ENCODE assay signal across 34 cellular contexts in the genomic region with DNA sequence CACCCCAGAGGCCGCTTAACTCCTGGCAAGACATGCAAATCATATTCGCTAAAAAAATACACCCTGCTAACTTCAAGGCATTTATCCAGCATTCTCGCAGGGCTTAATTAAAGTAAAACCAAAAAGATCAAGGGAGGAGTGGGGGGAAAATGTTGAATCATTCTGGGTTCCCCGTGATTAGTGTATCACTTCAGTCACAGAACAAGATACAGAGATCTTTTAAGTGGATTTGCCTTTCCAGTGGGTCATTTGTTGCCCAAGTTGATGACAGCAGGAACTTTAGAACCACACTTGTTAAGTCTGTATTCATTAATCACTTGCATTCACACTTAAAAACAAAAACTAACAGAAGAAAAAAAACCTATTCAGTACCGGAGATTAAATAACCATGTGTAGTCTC. TPM values are rescaled to one million over a fixed set of nuclear protein-coding genes. Genes with fewer than 3 reads are reported as not detected.
A peak's percentile ranks its signal among the peaks of the same experiment; 100 is the strongest.
DNase-seq lines count a peak whose midpoint lies in the region; ATAC-seq, FAIRE-seq and TF ChIP-seq lines count a peak whose summit lies in the region.
"Had no signal": no experiment of that assay in that cellular context is flagged by ENCODE, and none has a peak within 500 bp of the region (broad histone marks: within the 10 kb centered on the region; RNA-seq: fewer than 3 reads in every experiment).

No MANE protein-coding gene starts in this region.

- no peak overlapping the region for H3K4me3 Mint-ChIP-seq in activated CD4-positive, alpha-beta T cell treated with anti-CD3 and anti-CD28 coated beads for 36 hours
- no peak overlapping the region for H3K4me3 Mint-ChIP-seq in natural killer cell
- H3K4me3 Mint-ChIP-seq in natural killer cell treated with Interleukin-12 subunit alpha and Interleukin-12 subunit beta and Interleukin-15 and Interleukin-18, amount 100 ng/mL, for 72 hours: no peak overlapping the region
- H3K4me3 Mint-ChIP-seq: CD4-positive, CD25-positive, alpha-beta regulatory T cell; naive B cell had no signal

- no peak for TF ChIP-seq CTCF in natural killer cell (IDR thresholded peaks at IDR 0.05)

- no peak for FAIRE-seq in HTR-8/SVneo (lab: Jason Lieb, UNC)
- FAIRE-seq: A204.1 had no signal

- intact Hi-C loops in activated CD4-positive, alpha-beta T cell treated with anti-CD3 and anti-CD28 coated beads for 36 hours (cut with DNase I, micrococcal nuclease): no loop called here
- intact Hi-C loops in natural killer cell (cut with micrococcal nuclease): no loop called here

- peaks cover 45% of the 10 kb centered on the region for H3K4me1 Mint-ChIP-seq in activated CD4-positive, alpha-beta T cell treated with anti-CD3 and anti-CD28 coated beads for 36 hours
- peaks cover 21 to 27% of the 10 kb centered on the region in 2 donors for H3K4me1 Mint-ChIP-seq in natural killer cell
- peaks cover 0 to 10% of the 10 kb centered on the region in 2 donors for H3K4me1 Mint-ChIP-seq in natural killer cell treated with Interleukin-12 subunit alpha and Interleukin-12 subunit beta and Interleukin-15 and Interleukin-18, amount 100 ng/mL, for 72 hours (ENCODE audit: low read depth in 2 of 2)

- no peaks in the 10 kb centered on the region for H3K9me3 Mint-ChIP-seq in activated CD4-positive, alpha-beta T cell treated with anti-CD3 and anti-CD28 coated beads for 36 hours (ENCODE audit: low read depth)
- H3K9me3 Mint-ChIP-seq in natural killer cell: no peaks in the 10 kb centered on the region
- no peaks in the 10 kb centered on the region for H3K9me3 Mint-ChIP-seq in natural killer cell treated with Interleukin-12 subunit alpha and Interleukin-12 subunit beta and Interleukin-15 and Interleukin-18, amount 100 ng/mL, for 72 hours
- H3K9me3 Mint-ChIP-seq: CD4-positive, CD25-positive, alpha-beta regulatory T cell; naive B cell had no signal

- CTCF ChIA-PET in activated CD4-positive, alpha-beta T cell treated with anti-CD3 and anti-CD28 coated beads for 36 hours (lab: Charles Lee): no interaction called here

- no peaks in the 10 kb centered on the region for H3K27me3 Mint-ChIP-seq in activated CD4-positive, alpha-beta T cell treated with anti-CD3 and anti-CD28 coated beads for 36 hours
- no peaks in the 10 kb centered on the region for H3K27me3 Mint-ChIP-seq in natural killer cell (ENCODE audit: low read depth in 2 of 2)
- H3K27me3 Mint-ChIP-seq in natural killer cell treated with Interleukin-12 subunit alpha and Interleukin-12 subunit beta and Interleukin-15 and Interleukin-18, amount 100 ng/mL, for 72 hours: no peaks in the 10 kb centered on the region
- H3K27me3 Mint-ChIP-seq: CD4-positive, CD25-positive, alpha-beta regulatory T cell; naive B cell had no signal

- DNase-seq in activated CD4-positive, alpha-beta T cell treated with anti-CD3 and anti-CD28 coated beads for 36 hours: no peak
- no peak for DNase-seq in activated CD4-positive, alpha-beta T cell treated with anti-CD3 and anti-CD28 coated beads, Interleukin-2, amount 50 U/mL, for 48 hours
- DNase-seq in natural killer cell: no peak
- DNase-seq in natural killer cell treated with Interleukin-12 subunit alpha and Interleukin-12 subunit beta and Interleukin-15 and Interleukin-18, amount 100 ng/mL, for 72 hours (ENCODE audit: low spot score): no peak
- DNase-seq in astrocyte of the hippocampus (ENCODE audit: low read depth, low spot score): peak; percentile 13
- DNase-seq in HTR-8/SVneo (ENCODE audit: insufficient read length, low spot score): no peak
- no peak for DNase-seq in stimulated activated CD4-positive, alpha-beta T cell treated with anti-CD3 and anti-CD28 coated beads, Interleukin-4, amount 100 ng/mL, for 24 hours
- DNase-seq: activated CD4-positive, alpha-beta T cell treated with anti-CD3 and anti-CD28 coated beads, Interleukin-2, amount 50 U/mL, for 1 hour; activated naive CD4-positive, alpha-beta T cell; AML-193; aorta; CD4-positive, CD25-positive, alpha-beta regulatory T cell; colonic mucosa; effector CD4-positive, alpha-beta T cell; gastrocnemius medialis; lower lobe of right lung; midbrain; MV-4-11; naive B cell; NCI-H1436; NCI-H2081 treated with DMSO at 0.1 percent for 48 hours; NCI-H345; Right ventricle myocardium superior; stimulated activated naive CD4-positive, alpha-beta T cell; testis had no signal

- peaks cover 64% of the 10 kb centered on the region for H3K36me3 Mint-ChIP-seq in activated CD4-positive, alpha-beta T cell treated with anti-CD3 and anti-CD28 coated beads for 36 hours (ENCODE audit: low read depth)
- H3K36me3 Mint-ChIP-seq in natural killer cell: peaks cover 17% of the 10 kb centered on the region
- H3K36me3 Mint-ChIP-seq in natural killer cell treated with Interleukin-12 subunit alpha and Interleukin-12 subunit beta and Interleukin-15 and Interleukin-18, amount 100 ng/mL, for 72 hours: peaks cover 19% of the 10 kb centered on the region

- peak; percentile 53 for ATAC-seq in activated CD4-positive, alpha-beta T cell treated with anti-CD3 and anti-CD28 coated beads for 36 hours
- ATAC-seq in natural killer cell (no peak), GM18498 (IDR thresholded peaks at IDR 0.05; ENCODE audit: unreplicated experiment) (no peak)
- ATAC-seq in natural killer cell treated with Interleukin-12 subunit alpha and Interleukin-12 subunit beta and Interleukin-15 and Interleukin-18, amount 100 ng/mL, for 72 hours: no peak
- ATAC-seq: gastrocnemius medialis, HCT116, lower lobe of right lung, Panc1 had no signal

- POLR2A ChIA-PET in activated CD4-positive, alpha-beta T cell treated with anti-CD3 and anti-CD28 coated beads for 36 hours (lab: Charles Lee): no interaction called here

- peak overlapping the region; percentile 77 for H3K27ac Mint-ChIP-seq in activated CD4-positive, alpha-beta T cell treated with anti-CD3 and anti-CD28 coated beads for 36 hours
- peak overlapping the region; percentile 57 to 60 for H3K27ac Mint-ChIP-seq in natural killer cell
- peak overlapping the region in 1 of 2 donors; percentile 31 for H3K27ac Mint-ChIP-seq in natural killer cell treated with Interleukin-12 subunit alpha and Interleukin-12 subunit beta and Interleukin-15 and Interleukin-18, amount 100 ng/mL, for 72 hours

RNA-seq across cellular contexts. Expression of a gene that starts 17.3 kb away (rescaled TPM):
- not detected for total RNA-seq in activated CD4-positive, alpha-beta T cell treated with anti-CD3 and anti-CD28 coated beads for 36 hours
- not detected for total RNA-seq in natural killer cell
- total RNA-seq in natural killer cell treated with Interleukin-12 subunit alpha and Interleukin-12 subunit beta and Interleukin-15 and Interleukin-18, amount 100 ng/mL, for 72 hours: not detected
- total RNA-seq: aorta; cardiac muscle cell; CD4-positive, CD25-positive, alpha-beta regulatory T cell; colonic mucosa; gastrocnemius medialis; kidney epithelial cell; LHCN-M2; lower lobe of right lung; osteocyte; Right ventricle myocardium superior; testis; urinary bladder had no signal

RNA-seq across cellular contexts. Expression of a gene that starts 30.0 kb away (rescaled TPM):
- total RNA-seq in activated CD4-positive, alpha-beta T cell treated with anti-CD3 and anti-CD28 coated beads for 36 hours: 10 to 100 TPM; 55.1 to 93.1 TPM
- total RNA-seq in natural killer cell: 100 to 1,000 TPM in 1 of 3 donors, 10 to 100 TPM in 2; 79.2 to 112 (median 95.0) TPM
- total RNA-seq in natural killer cell treated with Interleukin-12 subunit alpha and Interleukin-12 subunit beta and Interleukin-15 and Interleukin-18, amount 100 ng/mL, for 72 hours: 10 to 100 TPM; 74.2 to 97.0 TPM
